In the genomic region with DNA sequence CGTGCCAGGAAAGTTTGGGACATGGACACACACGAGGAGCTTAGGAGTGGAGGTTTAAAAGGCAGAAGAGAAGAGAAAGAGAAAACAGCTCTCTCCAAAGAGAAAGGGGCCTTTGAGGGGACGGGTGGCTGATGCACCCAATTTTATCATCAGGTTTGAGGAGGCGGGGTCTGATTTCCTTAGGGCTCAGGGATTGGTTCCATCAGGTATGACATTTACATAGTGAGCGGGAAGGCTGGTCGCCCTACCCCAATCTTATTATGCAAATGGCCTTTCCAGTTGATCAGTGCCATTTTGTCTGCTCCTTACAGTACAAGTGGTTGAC, we compare ENCODE assay signal across 8 cellular contexts.
"Had no signal": no experiment of that assay in that cellular context is flagged by ENCODE, and none has a peak within 500 bp of the region (broad histone marks: within the 10 kb centered on the region; RNA-seq: fewer than 3 reads in every experiment).

No MANE protein-coding gene starts in this region.

- H3K4me3 ChIP-seq: GM12878 had no signal

- ATAC-seq: GM12878 had no signal

- FAIRE-seq: G401.6, GM12878, GM12891, GM12892, GM18507, GM19239 had no signal

- DNase-seq: GDM1, GF-D8 had no signal
